ENCODE assay signal across 6 cellular contexts in genomic region chr2:33170251-33170650, GRCh38.
DNase-seq lines count a peak whose midpoint lies in the region; ATAC-seq, FAIRE-seq and TF ChIP-seq lines count a peak whose summit lies in the region.
"Not testable (repeated sequence)": the region's sequence is repeated elsewhere in the genome, so short reads cannot be mapped to it uniquely, and the experiment has no call there.

No MANE protein-coding gene starts in this region.

- DNase-seq in DND-41 (peak; percentile 5), NCI-H187 (lab: John Stamatoyannopoulos, UW) (peak; percentile 2 to 20), NCI-H2171 treated with DMSO at 0.1 percent for 48 hours (lab: John Stamatoyannopoulos, UW) (peak; percentile 17), SHP77 treated with DMSO at 0.1 percent for 48 hours (lab: John Stamatoyannopoulos, UW) (peak; percentile 5), mucosa of descending colon (peak in 2 of 3 donors; percentile 27 to 36)
- DNase-seq in K562 (ENCODE audit: extremely low read depth in 1 of 4, low spot score in 3 of 4): not testable (repeated sequence)

- not testable (repeated sequence) for H3K27me3 ChIP-seq in DND-41 (ENCODE audit: insufficient read depth, low read length, poor library complexity); K562 (ENCODE audit: control insufficient read depth in 2 of 2, insufficient read depth in 2 of 2, low read length in 2 of 2)

- not testable (repeated sequence) for TF ChIP-seq CTCF in DND-41 (IDR thresholded peaks at IDR 0.05; ENCODE audit: borderline replicate concordance, extremely low read depth, low read length, poor library complexity, severe bottlenecking); K562 (IDR thresholded peaks at IDR 0.05 in 2 of 3, conservative IDR thresholded peaks at IDR 0.05 in 1 of 3; ENCODE audit: insufficient read depth in 2 of 3, low read depth in 1 of 3, low read length in 3 of 3); mucosa of descending colon (IDR thresholded peaks at IDR 0.05)

- H3K79me2 ChIP-seq in DND-41 (ENCODE audit: insufficient read depth, low read length); K562 (ENCODE audit: control insufficient read depth, insufficient read depth, low read length): not testable (repeated sequence)

- CTCF ChIA-PET in K562 (lab: Yijun Ruan, JAX; ENCODE audit: low intra/inter-chr PET ratio): not testable (repeated sequence)

- not testable (repeated sequence) for H3K4me1 ChIP-seq in DND-41 (ENCODE audit: insufficient read depth, low read length); K562 (replicated peaks in 1 of 2; ENCODE audit: control insufficient read depth in 2 of 2, insufficient read depth in 2 of 2, low read length in 2 of 2)
- H3K4me1 ChIP-seq in mucosa of descending colon (ENCODE audit: low read depth): peaks cover 17% of the 10 kb centered on the region

- not testable (repeated sequence) for H3K9ac ChIP-seq in DND-41 (ENCODE audit: low read depth, low read length); K562 (ENCODE audit: insufficient read depth in 1 of 2, low read depth in 2 of 2, low read length in 2 of 2)

- not testable (repeated sequence) for H3K9me3 ChIP-seq in DND-41 (ENCODE audit: insufficient read depth, low read length, severe bottlenecking); K562 (replicated peaks; ENCODE audit: control insufficient read depth, insufficient read depth, low read depth, low read length); mucosa of descending colon

- FAIRE-seq in K562 (lab: Jason Lieb, UNC): not testable (repeated sequence)

- 15% methylated on average over 4 of the region's 16 CpGs for WGBS in K562 (ENCODE audit: insufficient coverage, low coverage, missing lambda C conversion rate)

- in situ Hi-C loops in K562 (cut with MboI): not testable (repeated sequence)

- TF ChIP-seq RAD21 in K562 (CRISPR knock-in tag; conservative IDR thresholded peaks at IDR 0.05 in 1 of 2, IDR thresholded peaks at IDR 0.05 in 1 of 2): not testable (repeated sequence)

- H3K9me1 ChIP-seq in K562 (ENCODE audit: control insufficient read depth, insufficient read depth, low read length): not testable (repeated sequence)

- ATAC-seq in DND-41 (ENCODE audit: insufficient read depth, low read depth); K562; mucosa of descending colon: not testable (repeated sequence)

- H4K20me1 ChIP-seq in DND-41 (ENCODE audit: insufficient read depth, low read length); K562 (replicated peaks; ENCODE audit: control insufficient read depth, insufficient read depth, low read length): not testable (repeated sequence)

- intact Hi-C loops in K562 (cut with micrococcal nuclease); mucosa of descending colon (cut with DNase I, micrococcal nuclease): not testable (repeated sequence)

- not testable (repeated sequence) for H3K4me2 ChIP-seq in DND-41 (ENCODE audit: insufficient read depth, low read length); K562 (ENCODE audit: insufficient read depth, low read length)

- not testable (repeated sequence) for H3K4me3 ChIP-seq in DND-41 (ENCODE audit: low read depth in 1 of 2, low read length in 2 of 2); K562; mucosa of descending colon

- not testable (repeated sequence) for TF ChIP-seq POLR2A in K562 (conservative IDR thresholded peaks at IDR 0.05)

- BruUV-seq in K562 (replicated peaks; lab: Mats Ljungman, UMichigan): not testable (repeated sequence)

- TF ChIP-seq EP300 in K562 (IDR thresholded peaks at IDR 0.05; ENCODE audit: low read length): not testable (repeated sequence)

- not testable (repeated sequence) for H3K36me3 ChIP-seq in DND-41 (ENCODE audit: insufficient read depth, low read length); K562 (ENCODE audit: control insufficient read depth, insufficient read depth, low read length); mucosa of descending colon (ENCODE audit: low read depth)

- POLR2A ChIA-PET in K562 (lab: Yijun Ruan, JAX): not testable (repeated sequence)

- H3K27ac ChIP-seq in DND-41 (ENCODE audit: low read length); K562 (ENCODE audit: extremely low read depth, low read depth, low read length): not testable (repeated sequence)

- H2AFZ ChIP-seq in DND-41 (ENCODE audit: low read depth, low read length); K562 (ENCODE audit: low read depth, low read length): not testable (repeated sequence)

TF ChIP-seq in K562, 482 proteins besides CTCF, POLR2A, EP300 and RAD21:
- TF ChIP-seq ZBTB33 (CRISPR knock-in tag; IDR thresholded peaks at IDR 0.05): peak; percentile 71
